ENCODE assay signal across 1 cellular context in the genomic region with DNA sequence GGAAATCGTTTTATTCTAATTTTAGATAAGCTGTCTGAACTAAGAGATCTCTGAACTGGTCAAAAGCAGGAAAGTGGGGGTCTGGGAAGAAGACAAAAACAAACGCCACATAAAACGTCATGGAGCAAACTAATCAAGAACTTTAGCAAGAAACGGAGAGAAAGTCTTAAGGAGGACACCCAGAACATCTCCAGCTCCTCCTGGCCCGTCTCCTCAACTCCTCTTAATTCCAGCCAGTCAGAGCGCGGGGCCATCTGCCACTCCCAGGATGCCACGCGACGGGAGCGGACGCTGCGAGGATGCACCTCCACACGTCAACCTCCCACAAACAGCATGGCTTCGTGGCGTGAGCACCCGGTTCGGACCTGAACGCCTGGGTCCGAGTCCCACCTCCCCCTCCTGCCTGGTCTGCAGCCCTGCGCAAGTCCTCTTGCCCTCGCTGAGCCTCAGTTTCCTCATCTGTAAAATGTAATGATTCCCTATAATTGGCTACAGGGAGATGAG.
TF ChIP-seq lines count a peak whose summit lies in the region.

No MANE protein-coding gene starts in this region.

TF ChIP-seq in HEK293, 187 proteins besides CTCF, POLR2A, EP300 and RAD21 (continued from another document):
- TF ChIP-seq, protein P1, sequence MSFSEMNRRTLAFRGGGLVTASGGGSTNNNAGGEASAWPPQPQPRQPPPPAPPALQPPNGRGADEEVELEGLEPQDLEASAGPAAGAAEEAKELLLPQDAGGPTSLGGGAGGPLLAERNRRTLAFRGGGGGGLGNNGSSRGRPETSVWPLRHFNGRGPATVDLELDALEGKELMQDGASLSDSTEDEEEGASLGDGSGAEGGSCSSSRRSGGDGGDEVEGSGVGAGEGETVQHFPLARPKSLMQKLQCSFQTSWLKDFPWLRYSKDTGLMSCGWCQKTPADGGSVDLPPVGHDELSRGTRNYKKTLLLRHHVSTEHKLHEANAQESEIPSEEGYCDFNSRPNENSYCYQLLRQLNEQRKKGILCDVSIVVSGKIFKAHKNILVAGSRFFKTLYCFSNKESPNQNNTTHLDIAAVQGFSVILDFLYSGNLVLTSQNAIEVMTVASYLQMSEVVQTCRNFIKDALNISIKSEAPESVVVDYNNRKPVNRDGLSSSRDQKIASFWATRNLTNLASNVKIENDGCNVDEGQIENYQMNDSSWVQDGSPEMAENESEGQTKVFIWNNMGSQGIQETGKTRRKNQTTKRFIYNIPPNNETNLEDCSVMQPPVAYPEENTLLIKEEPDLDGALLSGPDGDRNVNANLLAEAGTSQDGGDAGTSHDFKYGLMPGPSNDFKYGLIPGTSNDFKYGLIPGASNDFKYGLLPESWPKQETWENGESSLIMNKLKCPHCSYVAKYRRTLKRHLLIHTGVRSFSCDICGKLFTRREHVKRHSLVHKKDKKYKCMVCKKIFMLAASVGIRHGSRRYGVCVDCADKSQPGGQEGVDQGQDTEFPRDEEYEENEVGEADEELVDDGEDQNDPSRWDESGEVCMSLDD (tag by site-specific recombination; IDR thresholded peaks at IDR 0.05), result peak; percentile 72; the same call in 1 of the 2 replicates
- peak; percentile 79; the same call in 1 of the 2 replicates for TF ChIP-seq KLF16 (tag by site-specific recombination; IDR thresholded peaks at IDR 0.05)
- peak; percentile 90; the same call in 1 of the 2 replicates for TF ChIP-seq ZNF324 (tag by site-specific recombination; IDR thresholded peaks at IDR 0.05)
- TF ChIP-seq HOXA7 (CRISPR knock-in tag; IDR thresholded peaks at IDR 0.05; ENCODE audit: borderline replicate concordance), result no peak
- TF ChIP-seq ZFP37 (tag by site-specific recombination; IDR thresholded peaks at IDR 0.05), result peak; percentile 94; the same call in 1 of the 2 replicates
- TF ChIP-seq ZNF223 (tag by site-specific recombination; IDR thresholded peaks at IDR 0.05), result 0 out of 2 replicates have a peak, but pooled peaks have one; percentile 20
- no peak for TF ChIP-seq ZNF10 (tag by site-specific recombination; IDR thresholded peaks at IDR 0.05)
- no peak for TF ChIP-seq ZSCAN30 (tag by site-specific recombination; IDR thresholded peaks at IDR 0.05)
- TF ChIP-seq ZNF558 (tag by site-specific recombination; IDR thresholded peaks at IDR 0.05), result 0 out of 2 replicates have a peak, but pooled peaks have one; percentile 12
- peak; percentile 74; the same call in 1 of the 2 replicates for TF ChIP-seq ZNF184 (tag by site-specific recombination; IDR thresholded peaks at IDR 0.05)
- peak; percentile 58 for TF ChIP-seq ZNF366 (tag by site-specific recombination; conservative IDR thresholded peaks at IDR 0.05)
- 0 out of 2 replicates have a peak, but pooled peaks have one; percentile 13 for TF ChIP-seq KLF7 (tag by site-specific recombination; IDR thresholded peaks at IDR 0.05; ENCODE audit: borderline replicate concordance)
- TF ChIP-seq ZBTB17 (tag by site-specific recombination; IDR thresholded peaks at IDR 0.05), result no peak; the same call in 1 of the 2 replicates
